10 cellular contexts compared by ENCODE assay signal in genomic region chr3:72663429-72663828, GRCh38.
DNase-seq lines count a peak whose midpoint lies in the region; ATAC-seq and TF ChIP-seq lines count a peak whose summit lies in the region.
"Had no signal": no experiment of that assay in that cellular context is flagged by ENCODE, and none has a peak within 500 bp of the region (broad histone marks: within the 10 kb centered on the region; RNA-seq: fewer than 3 reads in every experiment).

No MANE protein-coding gene starts in this region.

- peaks cover 16% of the 10 kb centered on the region for H3K4me1 Mint-ChIP-seq in activated T-cell treated with anti-CD3 and anti-CD28 coated beads, Interleukin-2, amount 50 U/mL, for 72 hours (ENCODE audit: low read depth)
- H3K4me1 Mint-ChIP-seq in stimulated activated naive CD8-positive, alpha-beta T cell treated with anti-CD3 and anti-CD28 coated beads, Interleukin-15, amount 100 ng/mL, for 72 hours: peaks cover 13% of the 10 kb centered on the region

- H3K4me1 ChIP-seq in sigmoid colon: peaks cover 0 to 22% (median 13%) of the 10 kb centered on the region in 4 donors

- H3K27ac ChIP-seq in sigmoid colon: no peak overlapping the region
- H3K27ac ChIP-seq: VCaP had no signal

- H3K4me3 Mint-ChIP-seq in activated T-cell treated with anti-CD3 and anti-CD28 coated beads, Interleukin-2, amount 50 U/mL, for 72 hours: no peak overlapping the region
- no peak overlapping the region for H3K4me3 Mint-ChIP-seq in stimulated activated naive CD8-positive, alpha-beta T cell treated with anti-CD3 and anti-CD28 coated beads, Interleukin-15, amount 100 ng/mL, for 72 hours

- DNase-seq in C1 segment of cervical spinal cord (lab: John Stamatoyannopoulos, UW) (peak in 8 of 14 donors; percentile 5 to 66 (median 24)), NCI-H1417 treated with DMSO at 0.1 percent for 48 hours (lab: John Stamatoyannopoulos, UW) (peak; percentile 32), T1000 (lab: John Stamatoyannopoulos, UW) (peak; percentile 17), middle frontal gyrus (ENCODE audit: extremely low spot score, low spot score) (peak; percentile 30), sigmoid colon (no peak)
- no peak for DNase-seq in activated T-cell treated with anti-CD3 and anti-CD28 coated beads, Interleukin-2, amount 50 U/mL, for 72 hours
- no peak for DNase-seq in stimulated activated naive CD8-positive, alpha-beta T cell treated with anti-CD3 and anti-CD28 coated beads, Interleukin-15, amount 100 ng/mL, for 72 hours
- DNase-seq: activated T-cell treated with anti-CD3 and anti-CD28 coated beads, Interleukin-2, amount 50 U/mL, for 48 hours had no signal

- H3K4me3 ChIP-seq in sigmoid colon: no peak overlapping the region

- no peak for TF ChIP-seq POLR2A in sigmoid colon (IDR thresholded peaks at IDR 0.05)

- no peaks in the 10 kb centered on the region for H3K9me3 Mint-ChIP-seq in activated T-cell treated with anti-CD3 and anti-CD28 coated beads, Interleukin-2, amount 50 U/mL, for 72 hours
- H3K9me3 Mint-ChIP-seq in stimulated activated naive CD8-positive, alpha-beta T cell treated with anti-CD3 and anti-CD28 coated beads, Interleukin-15, amount 100 ng/mL, for 72 hours: no peaks in the 10 kb centered on the region

- ATAC-seq in activated T-cell treated with anti-CD3 and anti-CD28 coated beads, Interleukin-2, amount 50 U/mL, for 72 hours (replicated peaks in 1 of 2): no peak
- no peak for ATAC-seq in stimulated activated naive CD8-positive, alpha-beta T cell treated with anti-CD3 and anti-CD28 coated beads, Interleukin-15, amount 100 ng/mL, for 72 hours
- ATAC-seq in GM18868 (IDR thresholded peaks at IDR 0.05; ENCODE audit: unreplicated experiment): no peak

- no peak for TF ChIP-seq CTCF in sigmoid colon (IDR thresholded peaks at IDR 0.05)

- 63 to 81% methylated on average over 4 of the region's 4 CpGs for WGBS in sigmoid colon, 2 donors

- peaks cover 16% of the 10 kb centered on the region for H3K27me3 Mint-ChIP-seq in activated T-cell treated with anti-CD3 and anti-CD28 coated beads, Interleukin-2, amount 50 U/mL, for 72 hours (ENCODE audit: low read depth)
- peaks cover 19% of the 10 kb centered on the region for H3K27me3 Mint-ChIP-seq in stimulated activated naive CD8-positive, alpha-beta T cell treated with anti-CD3 and anti-CD28 coated beads, Interleukin-15, amount 100 ng/mL, for 72 hours

- H3K36me3 Mint-ChIP-seq in activated T-cell treated with anti-CD3 and anti-CD28 coated beads, Interleukin-2, amount 50 U/mL, for 72 hours (ENCODE audit: insufficient read depth in 2 of 2): no peaks in the 10 kb centered on the region

- no peaks in the 10 kb centered on the region for H3K36me3 ChIP-seq in sigmoid colon

- H3K9me3 ChIP-seq in sigmoid colon: no peaks in the 10 kb centered on the region

- H3K27ac Mint-ChIP-seq in activated T-cell treated with anti-CD3 and anti-CD28 coated beads, Interleukin-2, amount 50 U/mL, for 72 hours: no peak overlapping the region
- no peak overlapping the region for H3K27ac Mint-ChIP-seq in stimulated activated naive CD8-positive, alpha-beta T cell treated with anti-CD3 and anti-CD28 coated beads, Interleukin-15, amount 100 ng/mL, for 72 hours

- no peak for TF ChIP-seq EP300 in sigmoid colon (IDR thresholded peaks at IDR 0.05)

- no peaks in the 10 kb centered on the region for H3K27me3 ChIP-seq in sigmoid colon

- intact Hi-C loops in sigmoid colon (cut with DNase I): loop anchor here (5.0 to 10.0 kb wide), 2 partner anchors 159 to 419 kb away; no protein-coding TSS in a partner anchor

Comparison
In these comparisons a context has a peak if more than half of its experiments do, and no peak if none do; other contexts are left out.
1. DNase-seq: peak in C1 segment of cervical spinal cord (8 of 14), NCI-H1417 treated with DMSO at 0.1 percent for 48 hours (single experiment), T1000 (single experiment) and middle frontal gyrus (single experiment); none in activated T-cell treated with anti-CD3 and anti-CD28 coated beads, Interleukin-2, amount 50 U/mL, for 72 hours (0 of 2), sigmoid colon (single experiment) and stimulated activated naive CD8-positive, alpha-beta T cell treated with anti-CD3 and anti-CD28 coated beads, Interleukin-15, amount 100 ng/mL, for 72 hours (0 of 2).